In genomic region chr21:17387030-17387617, GRCh38 we compare ENCODE assay signal across 9 cellular contexts.
A peak's percentile ranks its signal among the peaks of the same experiment; 100 is the strongest.
DNase-seq lines count a peak whose midpoint lies in the region; ATAC-seq and TF ChIP-seq lines count a peak whose summit lies in the region.
"Had no signal": no experiment of that assay in that cellular context is flagged by ENCODE, and none has a peak within 500 bp of the region (broad histone marks: within the 10 kb centered on the region; RNA-seq: fewer than 3 reads in every experiment).

No MANE protein-coding gene starts in this region.

- H3K4me3 ChIP-seq in MG63, result no peak overlapping the region
- no peak overlapping the region for H3K4me3 ChIP-seq in adipocyte (ENCODE audit: low read length)
- H3K4me3 ChIP-seq in right cardiac atrium (ENCODE audit: low read length), result no peak overlapping the region
- H3K4me3 ChIP-seq in smooth muscle cell, result no peak overlapping the region

- intact Hi-C loops in right cardiac atrium (cut with DNase I), result loop anchor here in 3 of 4 donors (5.0 kb wide), 2 partner anchors 125 to 195 kb away; partner anchors contain the start of gene CXADR (in 1 of the 3)

- WGBS in right cardiac atrium, result 19% methylated on average over 7 of the region's 7 CpGs
- 23% methylated on average over 7 of the region's 7 CpGs for WGBS in smooth muscle cell (ENCODE audit: low lambda C conversion rate)

- no peaks in the 10 kb centered on the region for H3K79me2 ChIP-seq in smooth muscle cell (ENCODE audit: low read depth)

- H4K20me1 ChIP-seq in smooth muscle cell (ENCODE audit: low read depth), result no peaks in the 10 kb centered on the region

- no peak overlapping the region for H3K9ac ChIP-seq in adipocyte (ENCODE audit: low read length)
- no peak overlapping the region for H3K9ac ChIP-seq in smooth muscle cell (ENCODE audit: low read depth)

- no peaks in the 10 kb centered on the region for H3F3A ChIP-seq in smooth muscle cell (ENCODE audit: low read depth)

- H3K36me3 ChIP-seq in MG63 (no peaks in the 10 kb centered on the region), adipocyte (ENCODE audit: control insufficient read depth, insufficient read depth, low read length, severe bottlenecking) (no peaks in the 10 kb centered on the region), smooth muscle cell (ENCODE audit: low read depth) (no peaks in the 10 kb centered on the region)

- ATAC-seq in GM21526 (IDR thresholded peaks at IDR 0.05; ENCODE audit: low FRiP score, unreplicated experiment) (peak; percentile 69), right cardiac atrium (peak; percentile 34 to 36), HG02840 (IDR thresholded peaks at IDR 0.05; ENCODE audit: low FRiP score, unreplicated experiment) (no peak)

- no peaks in the 10 kb centered on the region for H3K27me3 ChIP-seq in MG63
- H3K27me3 ChIP-seq in adipocyte (replicated peaks; ENCODE audit: control insufficient read depth, insufficient read depth, low read length), result no peaks in the 10 kb centered on the region
- no peaks in the 10 kb centered on the region for H3K27me3 ChIP-seq in right cardiac atrium (ENCODE audit: control insufficient read depth, insufficient read depth)
- no peaks in the 10 kb centered on the region for H3K27me3 ChIP-seq in smooth muscle cell (ENCODE audit: low read depth)

- H3K9me3 ChIP-seq in MG63, result no peaks in the 10 kb centered on the region
- no peaks in the 10 kb centered on the region for H3K9me3 ChIP-seq in adipocyte (ENCODE audit: control insufficient read depth, low read length)
- no peaks in the 10 kb centered on the region for H3K9me3 ChIP-seq in right cardiac atrium (ENCODE audit: control insufficient read depth, low read length)
- no peaks in the 10 kb centered on the region for H3K9me3 ChIP-seq in smooth muscle cell (replicated peaks; ENCODE audit: low read depth)

- peak; percentile 86 for TF ChIP-seq CTCF in smooth muscle cell (IDR thresholded peaks at IDR 0.05; ENCODE audit: borderline replicate concordance, insufficient read depth, poor library complexity, severe bottlenecking)

- H3K4me1 ChIP-seq in adipocyte (ENCODE audit: control insufficient read depth, insufficient read depth, low read length) (no peaks in the 10 kb centered on the region), right cardiac atrium (ENCODE audit: control insufficient read depth, insufficient read depth, low read length) (no peaks in the 10 kb centered on the region), smooth muscle cell (ENCODE audit: low read depth) (no peaks in the 10 kb centered on the region)

- no peak overlapping the region for H3K27ac ChIP-seq in right cardiac atrium (ENCODE audit: low read length)
- H3K27ac ChIP-seq in smooth muscle cell (ENCODE audit: low read depth), result no peak overlapping the region

- H2AFZ ChIP-seq in smooth muscle cell (ENCODE audit: low read depth), result no peak overlapping the region

- H3K4me2 ChIP-seq in smooth muscle cell, result no peak overlapping the region

- DNase-seq in DMS 273 treated with DMSO at 0.1 percent for 48 hours (lab: John Stamatoyannopoulos, UW) (peak; percentile 41), MG63 (peak; percentile 7), RKO (ENCODE audit: low spot score) (peak; percentile 73), adipocyte (ENCODE audit: low read depth) (peak; percentile 90), right cardiac atrium (no peak), smooth muscle cell (lab: John Stamatoyannopoulos, UW; ENCODE audit: unreplicated experiment) (no peak)
- DNase-seq: activated naive CD8-positive, alpha-beta T cell treated with anti-CD3 and anti-CD28 coated beads, Interleukin-2, amount 10 ng/mL, durations not matched to agents 7 days and 5 days had no signal

Comparison
In these comparisons a context has a peak if more than half of its experiments do, and no peak if none do; other contexts are left out.
1. DNase-seq: peak in DMS 273 treated with DMSO at 0.1 percent for 48 hours (single experiment), MG63 (single experiment), RKO (single experiment) and adipocyte (single experiment); none in right cardiac atrium (0 of 3) and smooth muscle cell (single experiment).